23 cellular contexts compared by ENCODE assay signal in genomic region chr10:121393522-121393921, GRCh38.
"Had no signal": no experiment of that assay in that cellular context is flagged by ENCODE, and none has a peak within 500 bp of the region (broad histone marks: within the 10 kb centered on the region; RNA-seq: fewer than 3 reads in every experiment).

No MANE protein-coding gene starts in this region.

- H3K4me2 ChIP-seq: SK-N-SH had no signal

- H3K4me3 ChIP-seq: K562 had no signal

- H3K27ac ChIP-seq: HL-60 had no signal

- H3K9me3 ChIP-seq: SK-N-SH had no signal

- H3K9ac ChIP-seq: SK-N-SH had no signal

- ATAC-seq: K562, Panc1, PC-3, T-cell had no signal

- DNase-seq: NCI-H1092; NCI-H1105 treated with DMSO at 0.1 percent for 48 hours; NCI-H1417 treated with DMSO at 0.1 percent for 48 hours; NCI-H146; NCI-H1694 treated with DMSO at 0.1 percent for 48 hours; NCI-H1930; NCI-H2081; NCI-H2107; NCI-H226; NCI-H446; NCI-H510A; NCI-H524 treated with DMSO at 0.1 percent for 48 hours; NCI-H69; NCI-H774; NK-92 treated with Interleukin-12 subunit alpha and Interleukin-12 subunit beta, amount 100 ng/mL, for 24 hours; PC-3; SHP77; SK-N-SH; SW 1271; T-cell had no signal
